Comparison of ENCODE assay signal across 8 cellular contexts in the genomic region with DNA sequence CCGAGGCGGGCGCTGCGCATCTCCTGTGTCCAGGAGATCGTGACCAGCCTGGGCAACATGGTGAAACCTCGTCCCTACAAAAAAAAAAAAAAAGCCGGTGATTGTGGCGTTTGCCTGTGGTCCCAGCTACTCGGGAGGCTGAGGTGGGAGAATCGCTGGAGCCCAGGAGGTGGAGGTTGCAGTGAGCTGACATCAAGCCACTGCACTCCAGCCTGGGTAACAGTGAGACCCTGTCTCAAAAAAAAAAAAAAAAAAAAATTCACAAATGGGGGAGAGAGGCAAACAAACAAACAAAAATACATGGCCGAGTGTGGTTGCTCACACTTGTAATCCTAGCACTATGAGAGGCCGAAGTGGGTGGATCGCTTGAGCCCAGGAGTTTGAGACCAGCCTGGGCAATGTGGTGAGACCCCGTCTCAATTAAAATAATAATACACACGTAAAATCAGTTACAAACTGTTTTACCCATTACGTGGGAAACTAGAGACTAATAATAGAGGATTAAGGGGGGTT. TPM values are rescaled to one million over a fixed set of nuclear protein-coding genes. Genes with fewer than 3 reads are reported as not detected.
DNase-seq lines count a peak whose midpoint lies in the region; ATAC-seq and TF ChIP-seq lines count a peak whose summit lies in the region.

No MANE protein-coding gene starts in this region.

- no peak for ATAC-seq in natural killer cell treated with Interleukin-12 subunit alpha and Interleukin-12 subunit beta and Interleukin-15 and Interleukin-18, amount 100 ng/mL, for 72 hours
- ATAC-seq in HG03442 (IDR thresholded peaks at IDR 0.05; ENCODE audit: unreplicated experiment) = no peak

- peak overlapping the region; percentile 94 for H3K27ac Mint-ChIP-seq in natural killer cell treated with Interleukin-12 subunit alpha and Interleukin-12 subunit beta and Interleukin-15 and Interleukin-18, amount 100 ng/mL, for 72 hours

- POLR2A ChIA-PET in BJ (lab: Charles Lee) = no interaction called here

- no peaks in the 10 kb centered on the region for H3K9me3 Mint-ChIP-seq in natural killer cell treated with Interleukin-12 subunit alpha and Interleukin-12 subunit beta and Interleukin-15 and Interleukin-18, amount 100 ng/mL, for 72 hours

- no peaks in the 10 kb centered on the region for H3K27me3 ChIP-seq in BJ (ENCODE audit: control insufficient read depth, insufficient read depth, low read length)
- no peaks in the 10 kb centered on the region for H3K27me3 ChIP-seq in MG63

- H3K36me3 ChIP-seq in BJ (ENCODE audit: control insufficient read depth, insufficient read depth, low read length) (no peaks in the 10 kb centered on the region), MG63 (no peaks in the 10 kb centered on the region)

- peak overlapping the region; percentile 99 for H3K4me3 Mint-ChIP-seq in natural killer cell treated with Interleukin-12 subunit alpha and Interleukin-12 subunit beta and Interleukin-15 and Interleukin-18, amount 100 ng/mL, for 72 hours

- no peak for TF ChIP-seq CTCF in BJ (IDR thresholded peaks at IDR 0.05; ENCODE audit: insufficient read depth, low read depth, low read length)

- CTCF ChIA-PET in BJ (lab: Yijun Ruan, JAX) = interaction anchor here (1.3 to 1.9 kb wide), 6 partner anchors 9 to 203 kb away, joined by 3 to 8 read pairs (median 6); no protein-coding TSS in a partner anchor

- DNase-seq in BJ (ENCODE audit: low read depth) (no peak), MG63 (no peak), dermis blood vessel endothelial cell (peak; percentile 1), NCI-H226 (no peak), NK-92 (lab: John Stamatoyannopoulos, UW; ENCODE audit: unreplicated experiment) (no peak)
- DNase-seq in natural killer cell treated with Interleukin-12 subunit alpha and Interleukin-12 subunit beta and Interleukin-15 and Interleukin-18, amount 100 ng/mL, for 72 hours (ENCODE audit: low spot score) = no peak
- no peak for DNase-seq in activated effector memory CD4-positive, alpha-beta T cell treated with anti-CD3 and anti-CD28 coated beads, Interleukin-2, amount 50 U/mL, for 16 hours

- H3K9me3 ChIP-seq in MG63 = no peaks in the 10 kb centered on the region

- H3K27me3 Mint-ChIP-seq in natural killer cell treated with Interleukin-12 subunit alpha and Interleukin-12 subunit beta and Interleukin-15 and Interleukin-18, amount 100 ng/mL, for 72 hours = no peaks in the 10 kb centered on the region

- no peaks in the 10 kb centered on the region for H3K36me3 Mint-ChIP-seq in natural killer cell treated with Interleukin-12 subunit alpha and Interleukin-12 subunit beta and Interleukin-15 and Interleukin-18, amount 100 ng/mL, for 72 hours

- H3K4me1 Mint-ChIP-seq in natural killer cell treated with Interleukin-12 subunit alpha and Interleukin-12 subunit beta and Interleukin-15 and Interleukin-18, amount 100 ng/mL, for 72 hours (ENCODE audit: low read depth in 2 of 2) = peaks cover 26 to 28% of the 10 kb centered on the region in 2 donors

- H3K4me3 ChIP-seq in BJ (ENCODE audit: low read depth, low read length) = peak overlapping the region; percentile 98
- H3K4me3 ChIP-seq in MG63 = peak overlapping the region; percentile 99

RNA-seq across cellular contexts. Expression of gene TATDN3, which starts 0.8 kb away (rescaled TPM):
- 4.6 and 9.5 TPM in 2 replicates for polyA plus RNA-seq in BJ (2011; rRNA removed)
- 3.2 and 3.8 TPM in 2 replicates for polyA minus RNA-seq in BJ (2011; rRNA and poly(A)+ RNA removed)
- total RNA-seq in MG63 (2014; rRNA removed; shearing (Covaris generic); ENCODE audit: low replicate concordance) = 15.6 and 19.5 TPM in 2 replicates
- total RNA-seq in dermis blood vessel endothelial cell = 7.8 and 12.1 TPM in 2 replicates
- total RNA-seq in natural killer cell treated with Interleukin-12 subunit alpha and Interleukin-12 subunit beta and Interleukin-15 and Interleukin-18, amount 100 ng/mL, for 72 hours = 1 to 10 TPM; 5.7 to 9.8 TPM

RNA-seq across cellular contexts. Expression of gene NSL1, which starts 0.9 kb away (rescaled TPM):
- polyA plus RNA-seq in BJ (2011; rRNA removed) = 16.4 and 22.7 TPM in 2 replicates
- 6.6 and 8.5 TPM in 2 replicates for polyA minus RNA-seq in BJ (2011; rRNA and poly(A)+ RNA removed)
- total RNA-seq in MG63 (2014; rRNA removed; shearing (Covaris generic); ENCODE audit: low replicate concordance) = 69.0 and 100 TPM in 2 replicates
- total RNA-seq in dermis blood vessel endothelial cell = 41.7 and 50.6 TPM in 2 replicates
- 10 to 100 TPM; 27.7 to 44.7 TPM for total RNA-seq in natural killer cell treated with Interleukin-12 subunit alpha and Interleukin-12 subunit beta and Interleukin-15 and Interleukin-18, amount 100 ng/mL, for 72 hours

RNA-seq across cellular contexts. Expression of gene SPATA45, which starts 55.0 kb away (rescaled TPM):
- polyA plus RNA-seq in BJ (2011; rRNA removed) = not detected in 2 replicates
- not detected in 2 replicates for polyA minus RNA-seq in BJ (2011; rRNA and poly(A)+ RNA removed)
- not detected in 2 replicates for total RNA-seq in MG63 (2014; rRNA removed; shearing (Covaris generic); ENCODE audit: low replicate concordance)
- total RNA-seq in dermis blood vessel endothelial cell = not detected in 2 replicates
- total RNA-seq in natural killer cell treated with Interleukin-12 subunit alpha and Interleukin-12 subunit beta and Interleukin-15 and Interleukin-18, amount 100 ng/mL, for 72 hours = under 1 TPM in 1 of 2 donors, not detected in 1; 0.86 TPM
